In genomic region chr11:62621567-62622470, GRCh38 we compare ENCODE assay signal across 8 cellular contexts. TPM values are rescaled to one million over a fixed set of nuclear protein-coding genes. Genes with fewer than 3 reads are reported as not detected.
DNase-seq lines count a peak whose midpoint lies in the region; ATAC-seq and TF ChIP-seq lines count a peak whose summit lies in the region.

Gene B3GAT3 (minus strand): TSS chr11:62621986. CDS start chr11:62621947, 39 bp downstream.

- H3K27me3 Mint-ChIP-seq in activated naive CD8-positive, alpha-beta T cell = no peaks in the 10 kb centered on the region
- H3K27me3 Mint-ChIP-seq in glutamatergic neuron (ENCODE audit: unreplicated experiment) = peaks cover 10% of the 10 kb centered on the region

- no peaks in the 10 kb centered on the region for H4K20me1 ChIP-seq in osteoblast (ENCODE audit: insufficient read depth, low read length)

- peaks cover 7% of the 10 kb centered on the region for H3K36me3 Mint-ChIP-seq in activated naive CD8-positive, alpha-beta T cell
- H3K36me3 Mint-ChIP-seq in glutamatergic neuron (ENCODE audit: unreplicated experiment) = peaks cover 5% of the 10 kb centered on the region

- H3K4me3 ChIP-seq in osteoblast (ENCODE audit: insufficient read depth, low read length) (peak within 1 kb of the TSS; percentile 88), thoracic aorta (peak within 1 kb of the TSS; percentile 89)

- ATAC-seq in HG02623 (IDR thresholded peaks at IDR 0.05; ENCODE audit: unreplicated experiment) = peak; percentile 93
- ATAC-seq in thoracic aorta (ENCODE audit: insufficient number of reproducible peaks, low FRiP score, low read depth) = peak; percentile 94

- H3K9me3 Mint-ChIP-seq in activated naive CD8-positive, alpha-beta T cell (ENCODE audit: low read depth) = no peaks in the 10 kb centered on the region
- H3K9me3 Mint-ChIP-seq in glutamatergic neuron (ENCODE audit: unreplicated experiment) = peaks cover 14% of the 10 kb centered on the region

- DNase-seq in GM10248 (ENCODE audit: extremely low spot score) (peak; percentile 98), NCI-H1105 (lab: John Stamatoyannopoulos, UW) (peak; percentile 99), SKM-1 treated with dmso at 0.1 percent for 144 hours (lab: John Stamatoyannopoulos, UW; ENCODE audit: unreplicated experiment) (peak; percentile 96), glutamatergic neuron (peak; percentile 98), osteoblast (ENCODE audit: insufficient read length, low spot score, missing footprints) (peak; percentile 100), thoracic aorta (ENCODE audit: low spot score) (peak; percentile 93)

- peaks cover 15% of the 10 kb centered on the region for H3K79me2 ChIP-seq in osteoblast (ENCODE audit: insufficient read depth, low read length)

- CTCF ChIA-PET in GM10248 (lab: Yijun Ruan, JAX) = interaction anchor here (0.8 to 4.9 kb wide), 18 partner anchors 8 to 197 kb away, joined by 3 to 43 read pairs (median 4); partner anchors contain the start of genes C11orf98, CSKMT, EML3 and GANAB

- TF ChIP-seq CTCF in GM10248 (IDR thresholded peaks at IDR 0.05; ENCODE audit: control extremely low read depth, extremely low read depth, low read depth, missing control alignments) (no peak), glutamatergic neuron (IDR thresholded peaks at IDR 0.05; ENCODE audit: partially characterized antibody, unreplicated experiment) (no peak), osteoblast (IDR thresholded peaks at IDR 0.05; ENCODE audit: extremely low read depth, low read depth, low read length) (no peak), thoracic aorta (IDR thresholded peaks at IDR 0.05) (no peak)

- H3K4me1 Mint-ChIP-seq in activated naive CD8-positive, alpha-beta T cell (ENCODE audit: low read depth) = peaks cover 28% of the 10 kb centered on the region
- H3K4me1 Mint-ChIP-seq in glutamatergic neuron (ENCODE audit: low read depth, unreplicated experiment) = peaks cover 6% of the 10 kb centered on the region

- peaks cover 31% of the 10 kb centered on the region for H3K36me3 ChIP-seq in osteoblast (ENCODE audit: insufficient read depth, low read length)
- H3K36me3 ChIP-seq in thoracic aorta = peaks cover 22% of the 10 kb centered on the region

- H3K27ac Mint-ChIP-seq in activated naive CD8-positive, alpha-beta T cell = peak within 1 kb of the TSS; percentile 99
- peak within 1 kb of the TSS; percentile 96 for H3K27ac Mint-ChIP-seq in glutamatergic neuron (ENCODE audit: unreplicated experiment)

- POLR2A ChIA-PET in GM10248 (lab: Yijun Ruan, JAX) = interaction anchor here (0.7 to 2.5 kb wide), 8 partner anchors 20 to 219 kb away, joined by 3 to 23 read pairs (median 4); partner anchors contain the start of genes C11orf98, CSKMT, INTS5 and MTA2

- peak within 1 kb of the TSS; percentile 92 for H3K4me2 ChIP-seq in osteoblast (ENCODE audit: insufficient read depth, low read length)

- H2AFZ ChIP-seq in osteoblast (ENCODE audit: low read length) = peak within 1 kb of the TSS; percentile 86

- peak within 1 kb of the TSS; percentile 100 for H3K4me3 Mint-ChIP-seq in activated naive CD8-positive, alpha-beta T cell
- peak within 1 kb of the TSS; percentile 99 for H3K4me3 Mint-ChIP-seq in glutamatergic neuron (ENCODE audit: unreplicated experiment)

- H3K9me3 ChIP-seq in osteoblast (ENCODE audit: low read depth, low read length) (no peaks in the 10 kb centered on the region), thoracic aorta (no peaks in the 10 kb centered on the region)

- H3K4me1 ChIP-seq in osteoblast (ENCODE audit: insufficient read depth, low read length) (peaks cover 14% of the 10 kb centered on the region), thoracic aorta (ENCODE audit: control insufficient read depth in 1 of 2, low read depth in 2 of 2) (peaks cover 7 to 22% of the 10 kb centered on the region in 2 donors)

- no peaks in the 10 kb centered on the region for H3K27me3 ChIP-seq in osteoblast (ENCODE audit: insufficient read depth, low read length)
- H3K27me3 ChIP-seq in thoracic aorta (replicated peaks; ENCODE audit: insufficient read depth) = no peaks in the 10 kb centered on the region

- peak within 1 kb of the TSS; percentile 84 for H3K27ac ChIP-seq in osteoblast (ENCODE audit: low read depth, low read length)
- H3K27ac ChIP-seq in thoracic aorta = peak within 1 kb of the TSS; percentile 83 to 97

RNA-seq across cellular contexts. Expression of gene B3GAT3, which starts in this region (rescaled TPM):
- total RNA-seq in glutamatergic neuron (ENCODE audit: unreplicated experiment) (71.6 TPM), osteoblast (27.1 and 30.8 TPM in 2 replicates), thoracic aorta (10 to 100 TPM; 27.5 to 30.3 TPM)

Comparison
In these comparisons a context has a peak if more than half of its experiments do, and no peak if none do; other contexts are left out.
1. Peak in every context shown above with its lines: DNase-seq, ATAC-seq, H3K4me3 ChIP-seq and H3K27ac ChIP-seq.